In genomic region chr10:22605168-22605567, GRCh38 we compare ENCODE assay signal across 8 cellular contexts.
A peak's percentile ranks its signal among the peaks of the same experiment; 100 is the strongest.
DNase-seq lines count a peak whose midpoint lies in the region; ATAC-seq and TF ChIP-seq lines count a peak whose summit lies in the region.

No MANE protein-coding gene starts in this region.

- 38 to 39% methylated on average over 4 of the region's 4 CpGs for whole genome bisulfite sequencing in lower leg skin, 2 donors

- H3K4me3 ChIP-seq in left ventricle myocardium inferior: no peak overlapping the region
- no peak overlapping the region for H3K4me3 ChIP-seq in upper lobe of right lung
- no peak overlapping the region for H3K4me3 ChIP-seq in lower leg skin (ENCODE audit: low read depth, poor library complexity, severe bottlenecking)

- H3K27ac ChIP-seq in left ventricle myocardium inferior (replicated peaks) (no peak overlapping the region), upper lobe of right lung (peak overlapping the region; percentile 48)

- no peak for TF ChIP-seq POLR2A in lower leg skin (IDR thresholded peaks at IDR 0.05)

- H3K9me3 ChIP-seq in left ventricle myocardium inferior (replicated peaks): no peaks in the 10 kb centered on the region
- no peaks in the 10 kb centered on the region for H3K9me3 ChIP-seq in upper lobe of right lung

- intact Hi-C loops in Right ventricle myocardium superior (cut with DNase I): no loop called here
- intact Hi-C loops in left ventricle myocardium inferior (cut with micrococcal nuclease): no loop called here
- intact Hi-C loops in upper lobe of right lung (cut with DNase I): no loop called here
- intact Hi-C loops in lower leg skin (cut with DNase I; ENCODE audit: low total_unique reads): no loop called here

- ATAC-seq in Right ventricle myocardium superior (ENCODE audit: poor library complexity) (peak; percentile 81), upper lobe of right lung (peak; percentile 70)

- H3K36me3 ChIP-seq in left ventricle myocardium inferior (peaks cover 19% of the 10 kb centered on the region), upper lobe of right lung (peaks cover 38% of the 10 kb centered on the region)

- TF ChIP-seq CTCF in left ventricle myocardium inferior (IDR thresholded peaks at IDR 0.05; ENCODE audit: borderline replicate concordance) (no peak), upper lobe of right lung (IDR thresholded peaks at IDR 0.05) (no peak), lower leg skin (IDR thresholded peaks at IDR 0.05) (no peak)

- DNase-seq in Right ventricle myocardium superior (no peak), left ventricle myocardium inferior (no peak), SIG-M5 treated with dmso at 0.1 percent for 504 hours (lab: John Stamatoyannopoulos, UW; ENCODE audit: unreplicated experiment) (peak; percentile 89), globus pallidus (ENCODE audit: low spot score) (peak; percentile 50), upper lobe of right lung (no peak), NCI-H2171 treated with DMSO at 0.1 percent for 48 hours (lab: John Stamatoyannopoulos, UW) (no peak), lower leg skin (ENCODE audit: low spot score in 2 of 2) (no peak)
- DNase-seq in activated CD8-positive, alpha-beta memory T cell treated with anti-CD3 and anti-CD28 coated beads, Interleukin-2, amount 50 U/mL, for 4 hours: no peak

- H3K27me3 ChIP-seq in left ventricle myocardium inferior (ENCODE audit: low read depth) (no peaks in the 10 kb centered on the region), upper lobe of right lung (no peaks in the 10 kb centered on the region)

- H3K4me1 ChIP-seq in left ventricle myocardium inferior (peaks cover 14% of the 10 kb centered on the region), upper lobe of right lung (peaks cover 16% of the 10 kb centered on the region)

Comparison
In these comparisons a context has a peak if more than half of its experiments do, and no peak if none do; other contexts are left out.
1. DNase-seq: peak in SIG-M5 treated with dmso at 0.1 percent for 504 hours (single experiment) and globus pallidus (single experiment); none in Right ventricle myocardium superior (single experiment), left ventricle myocardium inferior (single experiment), upper lobe of right lung (single experiment), NCI-H2171 treated with DMSO at 0.1 percent for 48 hours (single experiment), lower leg skin (0 of 2) and activated CD8-positive, alpha-beta memory T cell treated with anti-CD3 and anti-CD28 coated beads, Interleukin-2, amount 50 U/mL, for 4 hours (single experiment).